Comparison of ENCODE assay signal across 8 cellular contexts in the genomic region with DNA sequence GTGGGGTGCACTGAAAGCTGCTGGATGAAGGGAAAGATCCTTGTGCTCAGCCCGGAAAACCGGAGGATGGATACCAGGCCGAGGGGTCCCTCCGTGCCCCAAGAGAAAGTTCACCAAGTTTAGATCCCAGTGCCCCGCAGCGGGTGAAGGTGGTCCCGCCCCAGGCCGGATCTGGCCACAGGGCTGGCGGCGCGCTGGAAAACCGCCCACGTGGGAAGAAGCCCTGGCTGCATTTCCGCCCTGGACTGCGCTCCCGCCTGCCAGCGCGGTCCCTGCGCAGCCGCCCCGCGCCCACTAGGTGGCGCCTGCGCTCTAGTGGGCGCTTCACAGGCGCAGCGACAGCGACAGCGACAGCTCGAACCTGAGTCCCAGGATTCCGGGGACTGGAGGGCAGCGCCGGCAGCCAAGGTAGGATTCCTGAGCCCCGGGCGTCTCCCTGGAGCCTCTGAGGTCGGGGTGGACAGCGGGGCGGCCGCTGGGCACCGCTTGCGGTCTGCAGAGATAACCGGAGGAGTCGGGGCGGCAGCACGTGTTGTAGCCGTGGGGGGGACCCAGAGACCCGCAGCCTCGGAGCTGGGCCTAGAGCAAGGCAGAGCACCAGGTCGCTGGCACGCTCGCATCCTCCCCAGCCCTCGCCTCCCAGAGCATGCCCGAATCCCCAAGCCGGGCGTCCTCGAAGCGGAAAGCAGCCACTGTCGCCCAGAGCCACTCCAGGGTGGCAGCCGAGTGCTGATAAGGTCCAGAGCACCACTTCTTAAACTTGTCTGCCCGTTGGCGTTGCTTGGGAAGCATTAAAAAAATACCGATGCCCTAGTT. TPM values are rescaled to one million over a fixed set of nuclear protein-coding genes. Genes with fewer than 3 reads are reported as not detected.
DNase-seq lines count a peak whose midpoint lies in the region; ATAC-seq and TF ChIP-seq lines count a peak whose summit lies in the region.

A gene with protein sequence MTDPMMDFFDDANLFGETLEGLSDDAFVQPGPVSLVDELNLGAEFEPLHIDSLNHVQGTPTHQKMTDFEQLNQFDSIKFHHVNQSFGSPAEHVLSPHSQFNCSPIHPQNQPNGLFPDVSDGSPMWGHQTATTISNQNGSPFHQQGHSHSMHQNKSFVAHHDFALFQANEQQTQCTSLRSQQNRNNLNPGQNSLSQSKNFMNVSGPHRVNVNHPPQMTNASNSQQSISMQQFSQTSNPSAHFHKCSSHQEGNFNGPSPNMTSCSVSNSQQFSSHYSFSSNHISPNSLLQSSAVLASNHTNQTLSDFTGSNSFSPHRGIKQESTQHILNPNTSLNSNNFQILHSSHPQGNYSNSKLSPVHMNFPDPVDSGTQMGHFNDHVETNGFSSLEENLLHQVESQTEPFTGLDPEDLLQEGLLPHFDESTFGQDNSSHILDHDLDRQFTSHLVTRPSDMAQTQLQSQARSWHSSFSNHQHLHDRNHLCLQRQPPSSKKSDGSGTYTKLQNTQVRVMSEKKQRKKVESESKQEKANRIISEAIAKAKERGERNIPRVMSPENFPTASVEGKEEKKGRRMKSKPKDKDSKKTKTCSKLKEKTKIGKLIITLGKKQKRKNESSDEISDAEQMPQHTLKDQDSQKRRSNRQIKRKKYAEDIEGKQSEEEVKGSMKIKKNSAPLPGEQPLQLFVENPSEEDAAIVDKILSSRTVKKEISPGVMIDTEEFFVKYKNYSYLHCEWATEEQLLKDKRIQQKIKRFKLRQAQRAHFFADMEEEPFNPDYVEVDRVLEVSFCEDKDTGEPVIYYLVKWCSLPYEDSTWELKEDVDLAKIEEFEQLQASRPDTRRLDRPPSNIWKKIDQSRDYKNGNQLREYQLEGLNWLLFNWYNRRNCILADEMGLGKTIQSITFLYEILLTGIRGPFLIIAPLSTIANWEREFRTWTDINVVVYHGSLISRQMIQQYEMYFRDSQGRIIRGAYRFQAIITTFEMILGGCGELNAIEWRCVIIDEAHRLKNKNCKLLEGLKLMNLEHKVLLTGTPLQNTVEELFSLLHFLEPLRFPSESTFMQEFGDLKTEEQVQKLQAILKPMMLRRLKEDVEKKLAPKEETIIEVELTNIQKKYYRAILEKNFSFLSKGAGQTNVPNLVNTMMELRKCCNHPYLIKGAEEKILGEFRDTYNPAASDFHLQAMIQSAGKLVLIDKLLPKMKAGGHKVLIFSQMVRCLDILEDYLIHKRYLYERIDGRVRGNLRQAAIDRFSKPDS (N-terminal part only) (plus strand): TSS at position 322 of the 816 bp plus-strand sequence. CDS start 101,099 bp downstream, outside the sequence.

- H3K9ac ChIP-seq in smooth muscle cell (ENCODE audit: low read depth): peak within 1 kb of the TSS; percentile 65

- no peaks in the 10 kb centered on the region for H3K4me1 ChIP-seq in breast epithelium
- H3K4me1 ChIP-seq in smooth muscle cell (ENCODE audit: low read depth): peaks cover 14% of the 10 kb centered on the region

- no peaks in the 10 kb centered on the region for H4K20me1 ChIP-seq in smooth muscle cell (ENCODE audit: low read depth)

- POLR2A ChIA-PET in AG04449 (lab: Yijun Ruan, JAX): interaction anchor here (0.8 to 3.2 kb wide), 6 partner anchors 13 to 75 kb away, joined by 4 to 13 read pairs (median 6); no protein-coding TSS in a partner anchor

- no peaks in the 10 kb centered on the region for H3K27me3 ChIP-seq in WERI-Rb-1 (ENCODE audit: insufficient read depth, low read depth, severe bottlenecking)
- no peaks in the 10 kb centered on the region for H3K27me3 ChIP-seq in breast epithelium
- H3K27me3 ChIP-seq in smooth muscle cell (ENCODE audit: low read depth): no peaks in the 10 kb centered on the region

- intact Hi-C loops in breast epithelium (cut with DNase I; ENCODE audit: low total_unique reads): loop anchor here (5.0 kb wide), 1 partner anchor 772 kb away; no protein-coding TSS in a partner anchor

- TF ChIP-seq POLR2A in breast epithelium (IDR thresholded peaks at IDR 0.05): no peak

- peaks cover 11% of the 10 kb centered on the region for H3F3A ChIP-seq in smooth muscle cell (ENCODE audit: low read depth)

- H3K36me3 ChIP-seq in WERI-Rb-1 (no peaks in the 10 kb centered on the region), breast epithelium (no peaks in the 10 kb centered on the region), smooth muscle cell (ENCODE audit: low read depth) (no peaks in the 10 kb centered on the region)

- CTCF ChIA-PET in AG04449 (lab: Yijun Ruan, JAX): interaction anchor here (0.6 to 5.6 kb wide), 44 partner anchors 9 to 757 kb away, joined by 3 to 69 read pairs (median 5); no protein-coding TSS in a partner anchor

- peaks cover 39% of the 10 kb centered on the region for H3K79me2 ChIP-seq in smooth muscle cell (ENCODE audit: low read depth)

- DNase-seq in AG04449 (ENCODE audit: low read depth, low spot score) (no peak), NCI-H2196 (lab: John Stamatoyannopoulos, UW; ENCODE audit: unreplicated experiment) (peak; percentile 83), WERI-Rb-1 (peak; percentile 80), breast epithelium (ENCODE audit: low spot score in 2 of 2) (peak; percentile 68 to 72), iPS-NIHi11 (ENCODE audit: low spot score) (peak; percentile 92), smooth muscle cell (lab: John Stamatoyannopoulos, UW; ENCODE audit: unreplicated experiment) (peak; percentile 92)

- ATAC-seq in GM18868 (IDR thresholded peaks at IDR 0.05; ENCODE audit: unreplicated experiment) (peak; percentile 81), HG03135 (IDR thresholded peaks at IDR 0.05; ENCODE audit: unreplicated experiment) (peak; percentile 83)

- H3K9me3 ChIP-seq in WERI-Rb-1 (ENCODE audit: severe bottlenecking) (no peaks in the 10 kb centered on the region), breast epithelium (no peaks in the 10 kb centered on the region), smooth muscle cell (replicated peaks; ENCODE audit: low read depth) (no peaks in the 10 kb centered on the region)

- peak within 1 kb of the TSS; percentile 80 for H3K4me3 ChIP-seq in AG04449 (ENCODE audit: low read depth, low read length)
- peak within 1 kb of the TSS; percentile 60 for H3K4me3 ChIP-seq in WERI-Rb-1 (ENCODE audit: low read depth, low read length)
- H3K4me3 ChIP-seq in breast epithelium: peak within 1 kb of the TSS; percentile 62 to 77 (median 76)
- peak within 1 kb of the TSS; percentile 79 for H3K4me3 ChIP-seq in smooth muscle cell

- TF ChIP-seq CTCF in AG04449 (IDR thresholded peaks at IDR 0.05; ENCODE audit: insufficient read depth, low read length, missing control alignments) (peak; percentile 100), WERI-Rb-1 (IDR thresholded peaks at IDR 0.05; ENCODE audit: low read depth, low read length) (peak; percentile 96), breast epithelium (IDR thresholded peaks at IDR 0.05) (peak; percentile 97 to 98 (median 98)), smooth muscle cell (IDR thresholded peaks at IDR 0.05; ENCODE audit: borderline replicate concordance, insufficient read depth, poor library complexity, severe bottlenecking) (peak; percentile 99)

- WGBS in smooth muscle cell (ENCODE audit: low lambda C conversion rate): 3% methylated on average over 62 of the region's 62 CpGs

- H3K4me2 ChIP-seq in smooth muscle cell: peak within 1 kb of the TSS; percentile 86

- H3K27ac ChIP-seq in WERI-Rb-1 (peak within 1 kb of the TSS; percentile 48), breast epithelium (peak within 1 kb of the TSS; percentile 91 to 92), smooth muscle cell (ENCODE audit: low read depth) (peak within 1 kb of the TSS; percentile 90)

- peak within 1 kb of the TSS; percentile 91 for H2AFZ ChIP-seq in smooth muscle cell (ENCODE audit: low read depth)

RNA-seq across cellular contexts. Expression of the gene that starts here (rescaled TPM):
- total RNA-seq in breast epithelium: 100 to 1,000 TPM in 2 of 3 donors, 10 to 100 TPM in 1; 93.8 to 160 (median 158) TPM
- 101 and 117 TPM in 2 replicates for total RNA-seq in smooth muscle cell
- 43.7 and 50.6 TPM in 2 replicates for polyA plus RNA-seq in smooth muscle cell
